ENCODE assay signal across 24 cellular contexts in genomic region chr12:4050340-4050739, GRCh38.
"Had no signal": no experiment of that assay in that cellular context is flagged by ENCODE, and none has a peak within 500 bp of the region (broad histone marks: within the 10 kb centered on the region; RNA-seq: fewer than 3 reads in every experiment).

No MANE protein-coding gene starts in this region.

- H3K36me3 Mint-ChIP-seq: memory B cell; naive B cell; natural killer cell treated with Interleukin-12 subunit alpha and Interleukin-12 subunit beta and Interleukin-15 and Interleukin-18, amount 100 ng/mL, for 72 hours; stimulated activated effector memory CD8-positive, alpha-beta T cell treated with anti-CD3 and anti-CD28 coated beads, Interleukin-12 subunit alpha, Interleukin-12 subunit beta, amount 100 ng/mL, for 72 hours had no signal

- ATAC-seq: effector memory CD8-positive, alpha-beta T cell; gastrocnemius medialis; left lobe of liver; natural killer cell treated with Interleukin-12 subunit alpha and Interleukin-12 subunit beta and Interleukin-15 and Interleukin-18, amount 100 ng/mL, for 72 hours; psoas muscle; right cardiac atrium; stimulated activated effector memory CD8-positive, alpha-beta T cell treated with anti-CD3 and anti-CD28 coated beads, Interleukin-12 subunit alpha, Interleukin-12 subunit beta, amount 100 ng/mL, for 72 hours had no signal

- H3K4me3 Mint-ChIP-seq: effector memory CD8-positive, alpha-beta T cell; memory B cell; naive B cell; natural killer cell treated with Interleukin-12 subunit alpha and Interleukin-12 subunit beta and Interleukin-15 and Interleukin-18, amount 100 ng/mL, for 72 hours; neural crest cell; stimulated activated effector memory CD8-positive, alpha-beta T cell treated with anti-CD3 and anti-CD28 coated beads, Interleukin-12 subunit alpha, Interleukin-12 subunit beta, amount 100 ng/mL, for 72 hours had no signal

- H3K4me1 Mint-ChIP-seq: memory B cell; naive B cell; stimulated activated effector memory CD8-positive, alpha-beta T cell treated with anti-CD3 and anti-CD28 coated beads, Interleukin-12 subunit alpha, Interleukin-12 subunit beta, amount 100 ng/mL, for 72 hours had no signal

- H3K27me3 ChIP-seq: gastrocnemius medialis, ovary, sigmoid colon, stomach, thyroid gland had no signal

- H3K9me3 Mint-ChIP-seq: effector memory CD8-positive, alpha-beta T cell; memory B cell; naive B cell; natural killer cell treated with Interleukin-12 subunit alpha and Interleukin-12 subunit beta and Interleukin-15 and Interleukin-18, amount 100 ng/mL, for 72 hours; neural crest cell; stimulated activated effector memory CD8-positive, alpha-beta T cell treated with anti-CD3 and anti-CD28 coated beads, Interleukin-12 subunit alpha, Interleukin-12 subunit beta, amount 100 ng/mL, for 72 hours had no signal

- H3K4me1 ChIP-seq: gastrocnemius medialis, psoas muscle, sigmoid colon, stomach, thyroid gland had no signal

- H3K27ac ChIP-seq: coronary artery, gastrocnemius medialis, ovary, psoas muscle, sigmoid colon, stomach, thyroid gland had no signal

- H3K9me3 ChIP-seq: gastrocnemius medialis, ovary, psoas muscle, sigmoid colon, stomach, thyroid gland had no signal

- H3K36me3 ChIP-seq: gastrocnemius medialis, ovary, sigmoid colon, stomach, thyroid gland had no signal

- DNase-seq: dermis blood vessel endothelial cell; effector memory CD8-positive, alpha-beta T cell; foreskin fibroblast; gastrocnemius medialis; kidney; naive B cell; ovary; posterior cingulate gyrus; psoas muscle; right cardiac atrium; sigmoid colon; stimulated activated CD4-positive, alpha-beta T cell treated with anti-CD3 and anti-CD28 coated beads, Interleukin-2, amount 100 ng/mL, for 24 hours; stimulated activated CD4-positive, alpha-beta T cell treated with anti-CD3 and anti-CD28 coated beads, Interleukin-4, amount 100 ng/mL, for 24 hours; stimulated activated naive CD4-positive, alpha-beta T cell treated with Interleukin-2 at 50 U/mL for 16 hours; stomach; thyroid gland; trophoblast cell had no signal

- H3K4me3 ChIP-seq: coronary artery, gastrocnemius medialis, lung, ovary, psoas muscle, sigmoid colon, stomach, thyroid gland had no signal

- H3K27ac Mint-ChIP-seq: effector memory CD8-positive, alpha-beta T cell; memory B cell; naive B cell; stimulated activated effector memory CD8-positive, alpha-beta T cell treated with anti-CD3 and anti-CD28 coated beads, Interleukin-12 subunit alpha, Interleukin-12 subunit beta, amount 100 ng/mL, for 72 hours had no signal
